ENCODE assay signal across 8 cellular contexts in genomic region chr11:9314291-9315077, GRCh38.
A peak's percentile ranks its signal among the peaks of the same experiment; 100 is the strongest.
DNase-seq lines count a peak whose midpoint lies in the region; ATAC-seq lines count a peak whose summit lies in the region.

Gene TMEM41B (minus strand): TSS chr11:9314593. CDS start chr11:9314441, 152 bp downstream.

- H3K27me3 Mint-ChIP-seq in central memory CD8-positive, alpha-beta T cell, result peaks cover 14% of the 10 kb centered on the region

- no peaks in the 10 kb centered on the region for H3K9me3 Mint-ChIP-seq in central memory CD8-positive, alpha-beta T cell

- peak; percentile 98 for ATAC-seq in GM19023 (IDR thresholded peaks at IDR 0.05; ENCODE audit: unreplicated experiment)
- peak; percentile 98 for ATAC-seq in HG03280 (IDR thresholded peaks at IDR 0.05; ENCODE audit: unreplicated experiment)
- ATAC-seq in central memory CD8-positive, alpha-beta T cell (replicated peaks; ENCODE audit: extremely low read depth, poor library complexity, severe bottlenecking), result peak; percentile 93

- peaks cover 12% of the 10 kb centered on the region for H3K36me3 Mint-ChIP-seq in central memory CD8-positive, alpha-beta T cell (ENCODE audit: insufficient read depth)

- H3K4me3 Mint-ChIP-seq in central memory CD8-positive, alpha-beta T cell, result peak within 1 kb of the TSS; percentile 99

- DNase-seq in AG08396 (ENCODE audit: low spot score) (peak; percentile 100), NCI-H345 treated with DMSO at 0.1 percent for 48 hours (lab: John Stamatoyannopoulos, UW; ENCODE audit: unreplicated experiment) (peak; percentile 98), islet precursor cell (peak; percentile 100)
- peak; percentile 98 for DNase-seq in activated CD4-positive, CD25-positive, alpha-beta regulatory T cell treated with anti-CD3 and anti-CD28 coated beads, Interleukin-2, amount 50 U/mL, for 16 hours (ENCODE audit: low read depth, low spot score)
- peak; percentile 99 for DNase-seq in central memory CD8-positive, alpha-beta T cell (ENCODE audit: low spot score in 2 of 2)
- peak; percentile 98 to 99 (median 99) for DNase-seq in stimulated activated CD4-positive, alpha-beta T cell treated with anti-CD3 and anti-CD28 coated beads, Interleukin-12 subunit alpha, Interleukin-12 subunit beta, amount 100 ng/mL, for 48 hours (ENCODE audit: low read depth in 2 of 3, low spot score in 1 of 3)

- peaks cover 35% of the 10 kb centered on the region for H3K4me1 Mint-ChIP-seq in central memory CD8-positive, alpha-beta T cell

- H3K27ac Mint-ChIP-seq in central memory CD8-positive, alpha-beta T cell (ENCODE audit: low read depth), result peak within 1 kb of the TSS; percentile 98

Comparison
In these comparisons a context has a peak if more than half of its experiments do, and no peak if none do; other contexts are left out.
1. Peak in every context shown above with its lines: DNase-seq and ATAC-seq.